In the genomic region with DNA sequence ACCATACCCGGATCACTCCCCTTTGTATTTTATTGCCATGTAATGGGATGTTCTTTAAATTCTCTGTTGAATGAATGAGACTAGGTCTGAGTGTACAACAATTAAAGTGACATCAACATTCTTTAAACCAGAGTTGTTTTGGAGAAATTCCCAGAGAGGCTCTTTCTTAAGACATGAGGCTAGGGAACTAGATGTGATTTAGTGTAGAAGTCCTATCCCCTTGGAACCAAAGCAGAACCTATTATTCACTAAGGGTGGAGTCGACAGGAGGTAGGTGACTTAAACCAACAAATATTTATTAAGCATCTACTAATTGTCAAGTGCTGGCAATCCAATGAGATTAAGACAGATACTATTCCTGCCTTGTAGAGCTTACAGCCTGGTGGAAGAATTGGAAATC, we compare ENCODE assay signal across 2 cellular contexts.
TF ChIP-seq lines count a peak whose summit lies in the region.

No MANE protein-coding gene starts in this region.

TF ChIP-seq in HEK293, 187 proteins besides CTCF, POLR2A, EP300 and RAD21:
- no peak for TF ChIP-seq EGR2 (tag by site-specific recombination; IDR thresholded peaks at IDR 0.05; ENCODE audit: low read depth)
- no peak for TF ChIP-seq ZNF670 (tag by site-specific recombination; IDR thresholded peaks at IDR 0.05; ENCODE audit: low read depth)
- TF ChIP-seq ZNF777 (tag by site-specific recombination; IDR thresholded peaks at IDR 0.05; ENCODE audit: borderline replicate concordance) = no peak
- TF ChIP-seq, protein P1, sequence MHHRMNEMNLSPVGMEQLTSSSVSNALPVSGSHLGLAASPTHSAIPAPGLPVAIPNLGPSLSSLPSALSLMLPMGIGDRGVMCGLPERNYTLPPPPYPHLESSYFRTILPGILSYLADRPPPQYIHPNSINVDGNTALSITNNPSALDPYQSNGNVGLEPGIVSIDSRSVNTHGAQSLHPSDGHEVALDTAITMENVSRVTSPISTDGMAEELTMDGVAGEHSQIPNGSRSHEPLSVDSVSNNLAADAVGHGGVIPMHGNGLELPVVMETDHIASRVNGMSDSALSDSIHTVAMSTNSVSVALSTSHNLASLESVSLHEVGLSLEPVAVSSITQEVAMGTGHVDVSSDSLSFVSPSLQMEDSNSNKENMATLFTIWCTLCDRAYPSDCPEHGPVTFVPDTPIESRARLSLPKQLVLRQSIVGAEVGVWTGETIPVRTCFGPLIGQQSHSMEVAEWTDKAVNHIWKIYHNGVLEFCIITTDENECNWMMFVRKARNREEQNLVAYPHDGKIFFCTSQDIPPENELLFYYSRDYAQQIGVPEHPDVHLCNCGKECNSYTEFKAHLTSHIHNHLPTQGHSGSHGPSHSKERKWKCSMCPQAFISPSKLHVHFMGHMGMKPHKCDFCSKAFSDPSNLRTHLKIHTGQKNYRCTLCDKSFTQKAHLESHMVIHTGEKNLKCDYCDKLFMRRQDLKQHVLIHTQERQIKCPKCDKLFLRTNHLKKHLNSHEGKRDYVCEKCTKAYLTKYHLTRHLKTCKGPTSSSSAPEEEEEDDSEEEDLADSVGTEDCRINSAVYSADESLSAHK (tag by site-specific recombination; IDR thresholded peaks at IDR 0.05) = no peak
- no peak for TF ChIP-seq ZNF335 (tag by site-specific recombination; conservative IDR thresholded peaks at IDR 0.05)
- TF ChIP-seq ZNF791 (tag by site-specific recombination; IDR thresholded peaks at IDR 0.05) = no peak

TF ChIP-seq in GM12878, 131 proteins besides CTCF, POLR2A, EP300 and RAD21:
- no peak for TF ChIP-seq CREB1 (IDR thresholded peaks at IDR 0.05; ENCODE audit: low read depth)
